Comparison of ENCODE assay signal across 8 cellular contexts in the genomic region with DNA sequence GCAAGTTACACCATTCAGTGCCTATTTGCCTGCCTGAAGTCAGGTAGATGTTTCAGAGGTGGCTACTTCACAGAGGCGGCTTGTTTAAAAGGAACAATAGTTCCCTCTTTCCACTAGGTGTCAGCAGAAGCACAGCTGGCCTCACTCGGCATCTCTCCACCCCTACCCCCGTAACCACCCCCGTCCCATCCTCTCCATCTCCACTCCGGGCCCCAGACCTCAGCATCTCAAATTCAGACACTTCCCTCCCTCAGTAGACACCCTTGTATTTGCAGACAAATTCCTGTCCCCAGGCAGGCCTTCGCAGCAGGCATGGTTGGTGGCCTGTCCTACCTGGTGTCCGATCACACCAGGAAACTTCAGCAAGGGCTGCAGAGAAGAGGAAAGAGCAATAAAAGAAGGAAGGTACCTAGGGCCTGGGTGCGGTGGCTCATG. TPM values are rescaled to one million over a fixed set of nuclear protein-coding genes. Genes with fewer than 3 reads are reported as not detected.
DNase-seq lines count a peak whose midpoint lies in the region; ATAC-seq and TF ChIP-seq lines count a peak whose summit lies in the region.

No MANE protein-coding gene starts in this region.

- ATAC-seq in esophagus mucosa (peak; percentile 67), HG03457 (IDR thresholded peaks at IDR 0.05; ENCODE audit: unreplicated experiment) (no peak)
- peak; percentile 95 to 98 for ATAC-seq in naive thymus-derived CD8-positive, alpha-beta T cell

- peak; percentile 26 to 72 (median 54) for DNase-seq in CD8-positive, alpha-beta memory T cell
- DNase-seq in HuH-7 (ENCODE audit: low spot score) (peak; percentile 73), NOMO-1 (lab: John Stamatoyannopoulos, UW; ENCODE audit: unreplicated experiment in 2 of 2) (peak; percentile 60 to 76), tibial artery (no peak)
- peak; percentile 70 for DNase-seq in activated CD8-positive, alpha-beta memory T cell treated with anti-CD3 and anti-CD28 coated beads, Interleukin-2, amount 50 U/mL, for 48 hours
- peak; percentile 29 to 75 (median 50) for DNase-seq in naive thymus-derived CD8-positive, alpha-beta T cell

- intact Hi-C loops in tibial artery (cut with DNase I; ENCODE audit: low total_unique reads): loop anchor here (10.0 kb wide), 1 partner anchor 302 kb away; no protein-coding TSS in a partner anchor

- TF ChIP-seq CTCF in tibial artery (IDR thresholded peaks at IDR 0.05): peak; percentile 57 to 68

- peaks cover 4% of the 10 kb centered on the region for H3K4me1 ChIP-seq in CD8-positive, alpha-beta memory T cell (ENCODE audit: insufficient read depth, low read length)
- peaks cover 0 to 7% (median 0%) of the 10 kb centered on the region in 4 donors for H3K4me1 ChIP-seq in tibial artery

- H3K27ac Mint-ChIP-seq in CD8-positive, alpha-beta memory T cell: peak overlapping the region in 5 of 8 donors; percentile 5 to 95 (median 24)
- H3K27ac Mint-ChIP-seq in naive thymus-derived CD8-positive, alpha-beta T cell: peak overlapping the region in 3 of 10 donors; percentile 7 to 58 (median 23)

- H3K4me1 Mint-ChIP-seq in CD8-positive, alpha-beta memory T cell: peaks cover 4 to 7% (median 5%) of the 10 kb centered on the region in 3 donors
- peaks cover 4 to 10% (median 9%) of the 10 kb centered on the region in 4 donors for H3K4me1 Mint-ChIP-seq in naive thymus-derived CD8-positive, alpha-beta T cell

- no peaks in the 10 kb centered on the region for H3K9me3 Mint-ChIP-seq in CD8-positive, alpha-beta memory T cell
- no peaks in the 10 kb centered on the region for H3K9me3 Mint-ChIP-seq in naive thymus-derived CD8-positive, alpha-beta T cell

- POLR2A ChIA-PET in CD8-positive, alpha-beta memory T cell (lab: Charles Lee): interaction anchor here (0.5 to 1.3 kb wide), 2 partner anchors 58 to 67 kb away, joined by 5 to 10 read pairs; partner anchors contain the start of gene FEM1A
- POLR2A ChIA-PET in naive thymus-derived CD8-positive, alpha-beta T cell (lab: Charles Lee): interaction anchor here (0.6 to 2.1 kb wide), 3 partner anchors 59 to 170 kb away, joined by 3 to 12 read pairs (median 3); partner anchors contain the start of genes ARRDC5 and FEM1A

- H3K27me3 ChIP-seq in CD8-positive, alpha-beta memory T cell (ENCODE audit: insufficient read depth, low read length, poor library complexity, severe bottlenecking): peaks cover 3% of the 10 kb centered on the region
- peaks cover 0 to 27% of the 10 kb centered on the region in 2 donors for H3K27me3 ChIP-seq in tibial artery

- no peaks in the 10 kb centered on the region for H3K9me3 ChIP-seq in CD8-positive, alpha-beta memory T cell (ENCODE audit: low read length)
- H3K9me3 ChIP-seq in tibial artery: no peaks in the 10 kb centered on the region

- H3K27ac ChIP-seq in CD8-positive, alpha-beta memory T cell (ENCODE audit: low read depth, low read length): no peak overlapping the region
- no peak overlapping the region for H3K27ac ChIP-seq in tibial artery

- H3K4me3 ChIP-seq in CD8-positive, alpha-beta memory T cell (ENCODE audit: low read length): peak overlapping the region; percentile 23
- no peak overlapping the region for H3K4me3 ChIP-seq in tibial artery

- no peaks in the 10 kb centered on the region for H3K36me3 ChIP-seq in CD8-positive, alpha-beta memory T cell (ENCODE audit: insufficient read depth, low read length)
- no peaks in the 10 kb centered on the region for H3K36me3 ChIP-seq in tibial artery

- no peaks in the 10 kb centered on the region for H3K36me3 Mint-ChIP-seq in CD8-positive, alpha-beta memory T cell
- no peaks in the 10 kb centered on the region for H3K36me3 Mint-ChIP-seq in naive thymus-derived CD8-positive, alpha-beta T cell

- CTCF ChIA-PET in CD8-positive, alpha-beta memory T cell (lab: Charles Lee): interaction anchor here (0.8 to 5.1 kb wide), 4 partner anchors 54 to 72 kb away, joined by 3 to 57 read pairs (median 4); partner anchors contain the start of gene FEM1A

- H3K27me3 Mint-ChIP-seq in CD8-positive, alpha-beta memory T cell: peaks cover 6 to 10% of the 10 kb centered on the region in 2 donors
- peaks cover 0 to 12% (median 4%) of the 10 kb centered on the region in 5 donors for H3K27me3 Mint-ChIP-seq in naive thymus-derived CD8-positive, alpha-beta T cell

- peak overlapping the region in 6 of 7 donors; percentile 4 to 54 (median 32) for H3K4me3 Mint-ChIP-seq in CD8-positive, alpha-beta memory T cell
- H3K4me3 Mint-ChIP-seq in naive thymus-derived CD8-positive, alpha-beta T cell: peak overlapping the region in 8 of 10 donors; percentile 5 to 57 (median 32)

RNA-seq across cellular contexts. Expression of gene DPP9, which starts 9.1 kb away (rescaled TPM):
- total RNA-seq in CD8-positive, alpha-beta memory T cell: 100 to 1,000 TPM; 105 TPM
- 32.1 TPM for polyA plus RNA-seq in CD8-positive, alpha-beta memory T cell
- total RNA-seq in esophagus mucosa: 28.0 TPM
- 10 to 100 TPM; 82.3 to 86.6 TPM for total RNA-seq in naive thymus-derived CD8-positive, alpha-beta T cell
- polyA plus RNA-seq in naive thymus-derived CD8-positive, alpha-beta T cell: 10 to 100 TPM; 16.1 to 30.6 (median 21.9) TPM

RNA-seq across cellular contexts. Expression of gene FEM1A, which starts 58.8 kb away (rescaled TPM):
- total RNA-seq in CD8-positive, alpha-beta memory T cell: 10 to 100 TPM; 25.5 to 26.0 TPM
- polyA plus RNA-seq in CD8-positive, alpha-beta memory T cell: 4.3 TPM
- total RNA-seq in esophagus mucosa: 9.3 TPM
- 10 to 100 TPM; 15.1 to 15.2 TPM for total RNA-seq in naive thymus-derived CD8-positive, alpha-beta T cell
- 1 to 10 TPM; 1.7 to 3.6 (median 2.5) TPM for polyA plus RNA-seq in naive thymus-derived CD8-positive, alpha-beta T cell

Comparison
In these comparisons a context has a peak if more than half of its experiments do, and no peak if none do; other contexts are left out.
1. DNase-seq: peak in CD8-positive, alpha-beta memory T cell (5 of 5), HuH-7 (single experiment), NOMO-1 (2 of 2), activated CD8-positive, alpha-beta memory T cell treated with anti-CD3 and anti-CD28 coated beads, Interleukin-2, amount 50 U/mL, for 48 hours (single experiment) and naive thymus-derived CD8-positive, alpha-beta T cell (10 of 10); none in tibial artery (0 of 2).